In genomic region chr2:46970334-46971288, GRCh38 we compare ENCODE assay signal across 1 cellular context.
A peak's percentile ranks its signal among the peaks of the same experiment; 100 is the strongest.
TF ChIP-seq lines count a peak whose summit lies in the region.

No MANE protein-coding gene starts in this region.

TF ChIP-seq in HepG2, 621 proteins besides CTCF, POLR2A, EP300 and RAD21 (continued from another document and continues in another):
- TF ChIP-seq FOSL1 (CRISPR knock-in tag; IDR thresholded peaks at IDR 0.05; ENCODE audit: borderline replicate concordance) (peak; percentile 56; the same call in 1 of the 2 replicates), ZUFSP (CRISPR knock-in tag; IDR thresholded peaks at IDR 0.05; ENCODE audit: borderline replicate concordance) (no peak), STAT5B (CRISPR knock-in tag; IDR thresholded peaks at IDR 0.05) (no peak), ZNF292 (CRISPR knock-in tag; IDR thresholded peaks at IDR 0.05; ENCODE audit: borderline replicate concordance, low read depth) (peak; percentile 38; the same call in 1 of the 2 replicates), SP4 (CRISPR knock-in tag; IDR thresholded peaks at IDR 0.05) (no peak), FOXP4 (CRISPR knock-in tag; IDR thresholded peaks at IDR 0.05) (peak; percentile 78), ZNF768 (CRISPR knock-in tag; IDR thresholded peaks at IDR 0.05) (0 out of 2 replicates have a peak, but pooled peaks have one; percentile 25), HCFC1 (IDR thresholded peaks at IDR 0.05; ENCODE audit: low read depth, low read length) (no peak), SIN3B (IDR thresholded peaks at IDR 0.05; ENCODE audit: low read length) (no peak), ARID5B (CRISPR knock-in tag; IDR thresholded peaks at IDR 0.05) (peak; percentile 99), ELF4 (CRISPR knock-in tag; IDR thresholded peaks at IDR 0.05; ENCODE audit: borderline replicate concordance) (no peak), TEAD2 (CRISPR knock-in tag; IDR thresholded peaks at IDR 0.05) (no peak), SNRNP70 (IDR thresholded peaks at IDR 0.05; ENCODE audit: low read depth, low read length) (no peak), PRPF4 (IDR thresholded peaks at IDR 0.05; ENCODE audit: low read depth, low read length, poor library complexity, severe bottlenecking) (no peak), ZNF530 (CRISPR knock-in tag; IDR thresholded peaks at IDR 0.05; ENCODE audit: low read depth) (no peak), ARNT2 (CRISPR knock-in tag; IDR thresholded peaks at IDR 0.05; ENCODE audit: low read depth) (peak; percentile 58), ZNF142 (CRISPR knock-in tag; IDR thresholded peaks at IDR 0.05) (no peak), RERE (CRISPR knock-in tag; IDR thresholded peaks at IDR 0.05; ENCODE audit: low read depth) (no peak), ATRX (CRISPR knock-in tag; IDR thresholded peaks at IDR 0.05; ENCODE audit: borderline replicate concordance) (no peak), ZNF350 (CRISPR knock-in tag; IDR thresholded peaks at IDR 0.05; ENCODE audit: borderline replicate concordance, low read depth) (peak; percentile 60), GZF1 (CRISPR knock-in tag; IDR thresholded peaks at IDR 0.05) (no peak), GMEB2 (CRISPR knock-in tag; IDR thresholded peaks at IDR 0.05; ENCODE audit: low read depth) (no peak), ISL2 (CRISPR knock-in tag; IDR thresholded peaks at IDR 0.05) (peak; percentile 56; the same call in 1 of the 2 replicates), MED13 (CRISPR knock-in tag; IDR thresholded peaks at IDR 0.05) (0 out of 2 replicates have a peak, but pooled peaks have one; percentile 47), NRL (CRISPR knock-in tag; IDR thresholded peaks at IDR 0.05; ENCODE audit: borderline replicate concordance) (no peak), SRY (CRISPR knock-in tag; IDR thresholded peaks at IDR 0.05) (no peak), ZFAT (CRISPR knock-in tag; conservative IDR thresholded peaks at IDR 0.05) (no peak), ZNF30 (CRISPR knock-in tag; IDR thresholded peaks at IDR 0.05) (no peak), CCAR2 (optimal IDR thresholded peaks at IDR 0.05; ENCODE audit: low read depth, low read length) (no peak), FOXP1 (IDR thresholded peaks at IDR 0.05) (no peak), FOXP1 (CRISPR knock-in tag; IDR thresholded peaks at IDR 0.05) (peak; percentile 75), HBP1 (CRISPR knock-in tag; IDR thresholded peaks at IDR 0.05; ENCODE audit: low read depth) (peak; percentile 54; the same call in 1 of the 2 replicates), BCL3 (CRISPR knock-in tag; IDR thresholded peaks at IDR 0.05) (no peak; the same call in 1 of the 2 replicates)
